ENCODE assay signal across 2 cellular contexts in genomic region chr1:6437017-6437700, GRCh38.
DNase-seq lines count a peak whose midpoint lies in the region; FAIRE-seq lines count a peak whose summit lies in the region.
"Not testable (repeated sequence)": the region's sequence is repeated elsewhere in the genome, so short reads cannot be mapped to it uniquely, and the experiment has no call there.

No MANE protein-coding gene starts in this region.

- not testable (repeated sequence) for H3K27ac ChIP-seq in substantia nigra (ENCODE audit: low read depth, low read length, poor library complexity, severe bottlenecking)

- FAIRE-seq in RCC 7860 (lab: Jason Lieb, UNC) = not testable (repeated sequence)

- DNase-seq in RCC 7860 (ENCODE audit: low spot score) (peak; percentile 67), substantia nigra (lab: John Stamatoyannopoulos, UW) (peak in 39 of 49 donors; percentile 9 to 94 (median 39))
